35 cellular contexts compared by ENCODE assay signal in the genomic region with DNA sequence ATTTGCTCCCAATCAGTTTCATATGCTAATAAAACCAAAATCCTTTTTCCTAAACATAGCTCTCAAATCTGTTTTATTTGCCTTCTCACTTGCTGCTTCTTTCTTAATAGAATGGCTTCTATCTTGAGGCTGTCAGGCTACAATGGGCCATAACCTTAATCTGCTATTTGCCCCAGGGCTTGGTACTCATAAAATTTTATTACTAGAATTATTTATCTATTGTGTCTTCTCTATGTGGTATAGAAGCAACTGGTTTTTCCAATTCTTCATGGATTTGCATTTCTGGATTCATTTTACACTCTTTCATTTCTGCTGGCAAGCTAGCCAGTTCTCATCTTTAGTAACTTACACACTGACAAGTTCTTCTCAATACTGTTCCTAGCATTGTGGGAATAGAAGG.
"Had no signal": no experiment of that assay in that cellular context is flagged by ENCODE, and none has a peak within 500 bp of the region (broad histone marks: within the 10 kb centered on the region; RNA-seq: fewer than 3 reads in every experiment).

No MANE protein-coding gene starts in this region.

- H3K36me3 ChIP-seq: MG63 had no signal

- H3K4me3 ChIP-seq: MG63 had no signal

- DNase-seq: Karpas-422, Kasumi-1, MG63, MM.1S, MV-4-11, NCI-H1048, NCI-H1092, NCI-H1092 treated with DMSO at 0.1 percent for 48 hours, NCI-H1105, NCI-H1105 treated with DMSO at 0.1 percent for 48 hours, NCI-H1417, NCI-H1417 treated with DMSO at 0.1 percent for 48 hours, NCI-H1436, NCI-H1436 treated with DMSO at 0.1 percent for 48 hours, NCI-H146, NCI-H1694, NCI-H1694 treated with DMSO at 0.1 percent for 48 hours, NCI-H187, NCI-H187 treated with DMSO at 0.1 percent for 48 hours, NCI-H1930, NCI-H2029, NCI-H2029 treated with DMSO at 0.1 percent for 48 hours, NCI-H2081, NCI-H2081 treated with DMSO at 0.1 percent for 48 hours, NCI-H2107, NCI-H2171, NCI-H2171 treated with DMSO at 0.1 percent for 48 hours, NCI-H2227 treated with DMSO at 0.1 percent for 48 hours, NCI-H226, NCI-H446, NCI-H446 treated with DMSO at 0.1 percent for 48 hours, NCI-H510A, NCI-H510A treated with DMSO at 0.1 percent for 48 hours, NCI-H524, NCI-H524 treated with DMSO at 0.1 percent for 48 hours had no signal

- H3K27me3 ChIP-seq: MG63 had no signal

- H3K9me3 ChIP-seq: MG63 had no signal
